Comparison of ENCODE assay signal across 21 cellular contexts in the genomic region with DNA sequence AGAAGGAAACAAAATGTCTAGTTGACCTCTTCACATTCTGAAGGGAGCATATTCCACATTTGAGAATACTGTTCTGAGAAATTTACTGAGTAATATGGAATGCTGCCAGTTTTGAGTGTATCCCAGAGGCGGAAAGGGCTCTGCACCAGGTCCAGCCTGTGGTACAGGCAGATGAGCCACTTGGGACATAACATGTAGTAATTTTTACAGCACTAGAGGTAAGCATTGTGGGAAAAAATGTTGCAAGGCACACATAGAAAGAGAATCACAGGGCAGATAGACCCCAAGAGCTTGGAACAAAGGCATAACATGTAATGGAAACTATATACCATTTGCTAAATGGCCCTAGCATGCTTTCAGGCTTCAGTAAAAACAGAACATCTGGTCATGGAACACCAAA.
"Had no signal": no experiment of that assay in that cellular context is flagged by ENCODE, and none has a peak within 500 bp of the region (broad histone marks: within the 10 kb centered on the region; RNA-seq: fewer than 3 reads in every experiment).

No MANE protein-coding gene starts in this region.

- DNase-seq: MM.1S, MV-4-11, NCI-H1105, NCI-H1417 treated with DMSO at 0.1 percent for 48 hours, NCI-H1436 treated with DMSO at 0.1 percent for 48 hours, NCI-H1694 treated with DMSO at 0.1 percent for 48 hours, NCI-H187 treated with DMSO at 0.1 percent for 48 hours, NCI-H2029, NCI-H2081, NCI-H2171 treated with DMSO at 0.1 percent for 48 hours, NCI-H510A treated with DMSO at 0.1 percent for 48 hours, NCI-H526, NCI-H774, PC-9, SHP77, SIG-M5, T-cell had no signal

- ATAC-seq: Panc1, Right ventricle myocardium inferior, T-cell had no signal

- H3K4me3 ChIP-seq: PC-9, SJCRH30, SK-N-MC had no signal
